In genomic region chr13:35191883-35192282, GRCh38 we compare ENCODE assay signal across 24 cellular contexts.
"Had no signal": no experiment of that assay in that cellular context is flagged by ENCODE, and none has a peak within 500 bp of the region (broad histone marks: within the 10 kb centered on the region; RNA-seq: fewer than 3 reads in every experiment).

No MANE protein-coding gene starts in this region.

- H3K27ac ChIP-seq: gastroesophageal sphincter, ovary, psoas muscle, right lobe of liver, tibial nerve, uterus, WERI-Rb-1 had no signal

- H3K27me3 Mint-ChIP-seq: activated naive CD4-positive, alpha-beta T cell treated with anti-CD3 and anti-CD28 coated beads, Interleukin-2, amount 50 U/mL, for 24 hours; dendritic cell treated with granulocyte-macrophage colony-stimulating factor and Interleukin-4, amounts not matched to agents 40 ng/mL and 50 ng/mL, for 4 days; naive thymus-derived CD8-positive, alpha-beta T cell; stimulated activated naive CD8-positive, alpha-beta T cell treated with anti-CD3 and anti-CD28 coated beads, Interleukin-15, Interleukin-2, amounts not matched to agents 100 ng/mL and 50 ng/mL, for 24 hours had no signal

- H3K4me3 ChIP-seq: gastroesophageal sphincter, heart left ventricle, ovary, psoas muscle, right lobe of liver, tibial nerve, uterus had no signal

- H3K9me3 ChIP-seq: ovary, psoas muscle, right lobe of liver, uterus had no signal

- H3K36me3 ChIP-seq: ovary, right lobe of liver, WERI-Rb-1 had no signal

- DNase-seq: activated CD4-positive, alpha-beta T cell treated with anti-CD3 and anti-CD28 coated beads for 1 hour; activated CD8-positive, alpha-beta memory T cell treated with anti-CD3 and anti-CD28 coated beads for 24 hours; activated CD8-positive, alpha-beta memory T cell treated with anti-CD3 and anti-CD28 coated beads, Interleukin-2, amount 50 U/mL, for 48 hours; activated gamma-delta T cell; activated T-cell treated with anti-CD3 and anti-CD28 coated beads, Interleukin-2, amount 50 U/mL, for 72 hours; effector CD8-positive, alpha-beta T cell; heart left ventricle; mesendoderm; naive thymus-derived CD8-positive, alpha-beta T cell; ovary; psoas muscle; right lobe of liver; small intestine; stimulated activated CD4-positive, alpha-beta T cell treated with anti-CD3 and anti-CD28 coated beads, Interleukin-15, amount 100 ng/mL, for 24 hours; stimulated activated CD4-positive, alpha-beta T cell treated with anti-CD3 and anti-CD28 coated beads, Interleukin-2, amount 100 ng/mL, for 48 hours; T-helper 2 cell; uterus; WERI-Rb-1 had no signal

- H3K4me3 Mint-ChIP-seq: activated naive CD4-positive, alpha-beta T cell treated with anti-CD3 and anti-CD28 coated beads, Interleukin-2, amount 50 U/mL, for 24 hours; activated T-cell treated with anti-CD3 and anti-CD28 coated beads, Interleukin-2, amount 50 U/mL, for 72 hours; dendritic cell treated with granulocyte-macrophage colony-stimulating factor and Interleukin-4, amounts not matched to agents 40 ng/mL and 50 ng/mL, for 4 days; naive thymus-derived CD8-positive, alpha-beta T cell; stimulated activated naive CD8-positive, alpha-beta T cell treated with anti-CD3 and anti-CD28 coated beads, Interleukin-15, Interleukin-2, amounts not matched to agents 100 ng/mL and 50 ng/mL, for 24 hours had no signal

- H3K27me3 ChIP-seq: gastroesophageal sphincter, heart left ventricle, ovary, right lobe of liver, tibial nerve, uterus had no signal

- H3K27ac Mint-ChIP-seq: activated naive CD4-positive, alpha-beta T cell treated with anti-CD3 and anti-CD28 coated beads, Interleukin-2, amount 50 U/mL, for 24 hours; activated T-cell treated with anti-CD3 and anti-CD28 coated beads, Interleukin-2, amount 50 U/mL, for 72 hours; dendritic cell treated with granulocyte-macrophage colony-stimulating factor and Interleukin-4, amounts not matched to agents 40 ng/mL and 50 ng/mL, for 4 days; naive thymus-derived CD8-positive, alpha-beta T cell; stimulated activated naive CD8-positive, alpha-beta T cell treated with anti-CD3 and anti-CD28 coated beads, Interleukin-15, Interleukin-2, amounts not matched to agents 100 ng/mL and 50 ng/mL, for 24 hours had no signal

- H3K4me1 Mint-ChIP-seq: activated naive CD4-positive, alpha-beta T cell treated with anti-CD3 and anti-CD28 coated beads, Interleukin-2, amount 50 U/mL, for 24 hours; naive thymus-derived CD8-positive, alpha-beta T cell had no signal

- H3K9me3 Mint-ChIP-seq: dendritic cell treated with granulocyte-macrophage colony-stimulating factor and Interleukin-4, amounts not matched to agents 40 ng/mL and 50 ng/mL, for 4 days had no signal

- H3K4me1 ChIP-seq: gastroesophageal sphincter, psoas muscle, right lobe of liver, tibial nerve, uterus had no signal

- FAIRE-seq: bronchial epithelial cell had no signal
